ENCODE assay signal across 16 cellular contexts in genomic region chr5:146698651-146699050, GRCh38.
"Had no signal": no experiment of that assay in that cellular context is flagged by ENCODE, and none has a peak within 500 bp of the region (broad histone marks: within the 10 kb centered on the region; RNA-seq: fewer than 3 reads in every experiment).

No MANE protein-coding gene starts in this region.

- H3K36me3 ChIP-seq: esophagus muscularis mucosa, gastrocnemius medialis, heart right ventricle had no signal

- H3K27ac Mint-ChIP-seq: stimulated activated effector memory CD8-positive, alpha-beta T cell treated with anti-CD3 and anti-CD28 coated beads, Interleukin-12 subunit alpha, Interleukin-12 subunit beta, amount 100 ng/mL, for 72 hours had no signal

- H3K4me2 ChIP-seq: smooth muscle cell had no signal

- H3K4me3 Mint-ChIP-seq: effector memory CD8-positive, alpha-beta T cell; naive thymus-derived CD4-positive, alpha-beta T cell; neural crest cell; stimulated activated effector memory CD8-positive, alpha-beta T cell treated with anti-CD3 and anti-CD28 coated beads, Interleukin-12 subunit alpha, Interleukin-12 subunit beta, amount 100 ng/mL, for 72 hours had no signal

- H3K4me1 ChIP-seq: esophagus muscularis mucosa, gastrocnemius medialis, heart right ventricle had no signal

- H3K4me3 ChIP-seq: esophagus muscularis mucosa, gastrocnemius medialis, heart right ventricle, smooth muscle cell, tibial artery had no signal

- H3K9me3 ChIP-seq: esophagus muscularis mucosa, gastrocnemius medialis, heart right ventricle, tibial artery had no signal

- H3K27ac ChIP-seq: epithelial cell of prostate, esophagus muscularis mucosa, gastrocnemius medialis, heart right ventricle, tibial artery had no signal

- H3K36me3 Mint-ChIP-seq: naive thymus-derived CD4-positive, alpha-beta T cell; stimulated activated effector memory CD8-positive, alpha-beta T cell treated with anti-CD3 and anti-CD28 coated beads, Interleukin-12 subunit alpha, Interleukin-12 subunit beta, amount 100 ng/mL, for 72 hours had no signal

- H3K9me3 Mint-ChIP-seq: effector memory CD8-positive, alpha-beta T cell; naive thymus-derived CD4-positive, alpha-beta T cell; neural crest cell; stimulated activated effector memory CD8-positive, alpha-beta T cell treated with anti-CD3 and anti-CD28 coated beads, Interleukin-12 subunit alpha, Interleukin-12 subunit beta, amount 100 ng/mL, for 72 hours had no signal

- DNase-seq: effector memory CD8-positive, alpha-beta T cell; gastrocnemius medialis; heart right ventricle; hypothalamus; kidney glomerular epithelial cell; naive thymus-derived CD4-positive, alpha-beta T cell; posterior cingulate gyrus; stimulated activated CD4-positive, alpha-beta T cell treated with anti-CD3 and anti-CD28 coated beads, Interleukin-4, amount 100 ng/mL, for 1 hour; stimulated activated CD8-positive, alpha-beta memory T cell treated with anti-CD3 and anti-CD28 coated beads, Interleukin-4, amount 100 ng/mL, for 48 hours; stimulated activated naive CD8-positive, alpha-beta T cell treated with anti-CD3 and anti-CD28 coated beads, Interleukin-15, Interleukin-2, amounts not matched to agents 100 U/mL and 50 U/mL, for 24 hours; tibial artery had no signal

- H3K27me3 ChIP-seq: esophagus muscularis mucosa, gastrocnemius medialis, heart right ventricle, tibial artery had no signal

- H3K27me3 Mint-ChIP-seq: effector memory CD8-positive, alpha-beta T cell; naive thymus-derived CD4-positive, alpha-beta T cell had no signal
